8 cellular contexts compared by ENCODE assay signal in genomic region chr5:14190194-14191164, GRCh38. TPM values are rescaled to one million over a fixed set of nuclear protein-coding genes. Genes with fewer than 3 reads are reported as not detected.
DNase-seq lines count a peak whose midpoint lies in the region; ATAC-seq and TF ChIP-seq lines count a peak whose summit lies in the region.

No MANE protein-coding gene starts in this region.

- TF ChIP-seq CTCF in GM23338 (conservative IDR thresholded peaks at IDR 0.05; ENCODE audit: low read depth in 2 of 2) (no peak), fibroblast of villous mesenchyme (IDR thresholded peaks at IDR 0.05; ENCODE audit: insufficient read depth, low read depth, low read length) (no peak), retinal pigment epithelial cell (conservative IDR thresholded peaks at IDR 0.05; ENCODE audit: low read depth, low read length) (no peak), prostate gland (IDR thresholded peaks at IDR 0.05) (no peak)

- no peaks in the 10 kb centered on the region for H3K27me3 Mint-ChIP-seq in GM23338 (ENCODE audit: insufficient read depth, low read depth, poor library complexity)

- no peaks in the 10 kb centered on the region for H3K9me3 Mint-ChIP-seq in GM23338

- H2AFZ ChIP-seq in GM23338, result no peak overlapping the region

- no peak for ATAC-seq in GM23338
- ATAC-seq in GM21723 (IDR thresholded peaks at IDR 0.05; ENCODE audit: unreplicated experiment), result no peak
- no peak for ATAC-seq in HG02798 (IDR thresholded peaks at IDR 0.05; ENCODE audit: poor library complexity, unreplicated experiment)

- H3K4me2 ChIP-seq in GM23338, result no peak overlapping the region

- no peaks in the 10 kb centered on the region for H3K27me3 ChIP-seq in GM23338 (ENCODE audit: insufficient read depth)
- no peaks in the 10 kb centered on the region for H3K27me3 ChIP-seq in prostate gland (replicated peaks; ENCODE audit: insufficient read depth)

- no peak overlapping the region for H3K4me3 ChIP-seq in GM23338
- peak overlapping the region; percentile 29 for H3K4me3 ChIP-seq in fibroblast of villous mesenchyme (ENCODE audit: low read depth, low read length)
- peak overlapping the region; percentile 14 for H3K4me3 ChIP-seq in retinal pigment epithelial cell (ENCODE audit: low read length)
- no peak overlapping the region for H3K4me3 ChIP-seq in prostate gland

- no peak for TF ChIP-seq POLR2A in prostate gland (IDR thresholded peaks at IDR 0.05)

- no peaks in the 10 kb centered on the region for H3K9me3 ChIP-seq in prostate gland

- no peaks in the 10 kb centered on the region for H3F3A ChIP-seq in GM23338 (replicated peaks; ENCODE audit: low read depth)

- DNase-seq in GM23338 (ENCODE audit: low spot score) (no peak), SHP77 (lab: John Stamatoyannopoulos, UW) (peak; percentile 78 to 82), fibroblast of villous mesenchyme (ENCODE audit: low read depth) (peak; percentile 95), retinal pigment epithelial cell (ENCODE audit: low read depth) (peak; percentile 79), prostate gland (ENCODE audit: low spot score) (no peak), SKM-1 treated with dmso at 0.1 percent for 144 hours (lab: John Stamatoyannopoulos, UW; ENCODE audit: unreplicated experiment) (no peak)

- no peaks in the 10 kb centered on the region for H3K36me3 Mint-ChIP-seq in GM23338 (ENCODE audit: low read depth)

- intact Hi-C loops in prostate gland (cut with DNase I), result no loop called here

- H3K4me3 Mint-ChIP-seq in GM23338, result no peak overlapping the region

- H3K27ac ChIP-seq in GM23338 (ENCODE audit: low read depth) (no peak overlapping the region), prostate gland (peak overlapping the region in 1 of 2 donors; percentile 34)

- H3K4me1 Mint-ChIP-seq in GM23338, result peaks cover 52% of the 10 kb centered on the region

- no peaks in the 10 kb centered on the region for H3K36me3 ChIP-seq in GM23338 (ENCODE audit: insufficient read depth)
- H3K36me3 ChIP-seq in prostate gland, result no peaks in the 10 kb centered on the region

- 47% methylated on average over 13 of the region's 13 CpGs for WGBS in prostate gland

- no peaks in the 10 kb centered on the region for H3K9me2 ChIP-seq in GM23338 (ENCODE audit: insufficient read depth)

- peaks cover 16% of the 10 kb centered on the region; the same call in 1 of the 2 replicates for H4K20me1 ChIP-seq in GM23338 (replicated peaks; ENCODE audit: insufficient read depth)

- H3K27ac Mint-ChIP-seq in GM23338, result peak overlapping the region; percentile 47; the same call in 1 of the 2 replicates

- peaks cover 100% of the 10 kb centered on the region for H3K79me2 ChIP-seq in GM23338 (replicated peaks; ENCODE audit: insufficient read depth)

- peaks cover 51% of the 10 kb centered on the region for H3K4me1 ChIP-seq in GM23338 (ENCODE audit: insufficient read depth)
- peaks cover under 1% of the 10 kb centered on the region for H3K4me1 ChIP-seq in prostate gland (replicated peaks)

TF ChIP-seq in GM23338, 12 proteins besides CTCF, POLR2A, EP300 and RAD21:
- TF ChIP-seq ZNF114 (CRISPR knock-in tag; IDR thresholded peaks at IDR 0.05) (no peak), ZNF462 (CRISPR knock-in tag; IDR thresholded peaks at IDR 0.05) (no peak), STAT1 (IDR thresholded peaks at IDR 0.05; ENCODE audit: unreplicated experiment) (no peak)

RNA-seq across cellular contexts. Expression of gene TRIO, which starts 47.3 kb away (rescaled TPM):
- 83.7 and 113 TPM in 2 replicates for total RNA-seq in GM23338 (2014; rRNA removed; shearing (Covaris generic))
- 13.8 and 14.9 TPM in 2 replicates for polyA plus RNA-seq in GM23338 (2016; fragmentation: Nextera tagmentation; extraction: Ambion mirVana)
- total RNA-seq in fibroblast of villous mesenchyme (366 and 410 TPM in 2 replicates), prostate gland (100 to 1,000 TPM in 1 of 2 donors, 10 to 100 TPM in 1; 90.3 to 197 TPM)

Comparison
In these comparisons a context has a peak if more than half of its experiments do, and no peak if none do; other contexts are left out.
1. DNase-seq: peak in SHP77 (2 of 2), fibroblast of villous mesenchyme (single experiment) and retinal pigment epithelial cell (single experiment); none in GM23338 (single experiment), prostate gland (single experiment) and SKM-1 treated with dmso at 0.1 percent for 144 hours (single experiment).
2. H3K4me3 ChIP-seq: peak in fibroblast of villous mesenchyme (single experiment) and retinal pigment epithelial cell (single experiment); none in GM23338 (single experiment) and prostate gland (0 of 2).